Comparison of ENCODE assay signal across 8 cellular contexts in the genomic region with DNA sequence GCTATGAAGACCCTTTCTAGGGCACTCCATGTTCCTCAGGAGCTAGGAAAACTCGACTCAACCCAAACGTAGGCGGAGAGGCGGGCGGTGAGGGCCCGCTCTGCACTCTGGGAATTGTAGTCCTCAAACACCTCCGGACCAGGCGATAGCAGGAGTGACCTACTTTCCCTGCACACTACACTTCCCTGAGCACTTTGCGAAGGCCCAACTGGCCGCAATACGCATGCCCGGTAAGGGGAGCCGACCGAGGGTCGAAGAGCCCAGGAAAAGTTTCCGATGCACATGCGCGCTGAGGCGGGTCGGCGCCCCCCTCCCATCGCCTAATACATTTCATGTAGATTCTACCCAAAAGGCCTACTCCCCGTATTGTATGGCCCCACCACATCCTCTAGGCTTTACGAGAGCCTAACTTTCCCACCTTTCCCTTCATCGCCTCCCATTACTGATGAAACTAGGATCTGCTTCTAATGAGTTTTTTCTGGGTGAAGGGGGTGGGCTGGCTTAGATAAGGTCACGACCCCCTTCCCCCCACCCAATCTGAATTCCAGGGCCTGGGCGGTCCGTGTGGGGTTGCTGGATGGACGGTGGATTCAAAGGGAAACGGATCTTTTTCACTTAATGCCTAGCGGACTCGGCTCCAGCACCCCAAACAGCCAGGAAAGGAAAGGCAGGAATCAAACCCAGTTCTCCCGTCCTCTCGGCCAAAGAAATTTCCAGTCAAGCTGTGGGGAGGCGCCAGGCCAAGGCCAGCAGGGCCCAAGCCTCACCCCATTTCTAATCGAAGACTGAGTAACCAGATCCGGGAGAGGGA. TPM values are rescaled to one million over a fixed set of nuclear protein-coding genes. Genes with fewer than 3 reads are reported as not detected.
DNase-seq lines count a peak whose midpoint lies in the region; ATAC-seq, FAIRE-seq and TF ChIP-seq lines count a peak whose summit lies in the region.

No MANE protein-coding gene starts in this region.

- peak; percentile 98 for FAIRE-seq in G401.6 (lab: Jason Lieb, UNC)

- DNase-seq in HCT116 (ENCODE audit: low read depth, low spot score) (peak; percentile 78), NAMALWA (ENCODE audit: low spot score) (peak; percentile 96), SK-N-SH (peak; percentile 82), germinal center (ENCODE audit: low spot score) (peak; percentile 66)

- H3K4me2 ChIP-seq in HCT116 (ENCODE audit: low read length) (peak overlapping the region; percentile 99), SK-N-SH (peak overlapping the region; percentile 85)

- H3K27me3 ChIP-seq in HCT116 (ENCODE audit: insufficient read depth, low read length) (no peaks in the 10 kb centered on the region), SK-N-SH (ENCODE audit: insufficient read depth) (no peaks in the 10 kb centered on the region), neutrophil (no peaks in the 10 kb centered on the region), subcutaneous abdominal adipose tissue (ENCODE audit: control insufficient read depth in 5 of 5, insufficient read depth in 4 of 5, low read length in 5 of 5) (no peaks in the 10 kb centered on the region)

- H3K9me3 Mint-ChIP-seq in activated naive CD4-positive, alpha-beta T cell treated with anti-CD3 and anti-CD28 coated beads, Interleukin-2, amount 50 U/mL, for 24 hours = no peaks in the 10 kb centered on the region

- TF ChIP-seq CTCF in HCT116 (IDR thresholded peaks at IDR 0.05 in 2 of 3, conservative IDR thresholded peaks at IDR 0.05 in 1 of 3; ENCODE audit: borderline replicate concordance in 1 of 3, insufficient read depth in 1 of 3, low read depth in 2 of 3, low read length in 2 of 3) (no peak), SK-N-SH (IDR thresholded peaks at IDR 0.05) (no peak), neutrophil (IDR thresholded peaks at IDR 0.05) (peak; percentile 30)

- no peak for TF ChIP-seq RAD21 in HCT116 (IDR thresholded peaks at IDR 0.05; ENCODE audit: low read depth)
- TF ChIP-seq RAD21 in SK-N-SH (IDR thresholded peaks at IDR 0.05; ENCODE audit: low read length) = no peak

- H2AFZ ChIP-seq in HCT116 (ENCODE audit: low read depth, low read length, poor library complexity, severe bottlenecking) = no peak overlapping the region
- H2AFZ ChIP-seq in SK-N-SH (ENCODE audit: low read depth) = no peak overlapping the region

- CTCF ChIA-PET in HCT116 (lab: Charles Lee) (interaction anchor here (0.8 kb wide), 1 partner anchor 73 kb away, joined by 5 read pairs; no protein-coding TSS in a partner anchor), SK-N-SH (lab: Yijun Ruan, JAX) (interaction anchor here (1.0 to 1.4 kb wide), 2 partner anchors 41 to 73 kb away, joined by 5 to 6 read pairs; no protein-coding TSS in a partner anchor)

- H3K9ac ChIP-seq in HCT116 (ENCODE audit: low read length) (peak overlapping the region; percentile 96), SK-N-SH (peak overlapping the region; percentile 90), subcutaneous abdominal adipose tissue (ENCODE audit: low read length in 5 of 5) (peak overlapping the region; percentile 86 to 99 (median 97))

- no peak for TF ChIP-seq EP300 in SK-N-SH (IDR thresholded peaks at IDR 0.05; ENCODE audit: borderline replicate concordance in 1 of 2, low read depth in 1 of 2, low read length in 1 of 2)

- H3K4me3 Mint-ChIP-seq in activated naive CD4-positive, alpha-beta T cell treated with anti-CD3 and anti-CD28 coated beads, Interleukin-2, amount 50 U/mL, for 24 hours = peak overlapping the region; percentile 95

- no TSS peak for BruUV-seq in HCT116 (replicated peaks; lab: Mats Ljungman, UMichigan)

- H3K9me3 ChIP-seq in HCT116 (ENCODE audit: control insufficient read depth in 1 of 2, insufficient read depth in 1 of 2, low read depth in 1 of 2, low read length in 2 of 2) (no peaks in the 10 kb centered on the region), SK-N-SH (no peaks in the 10 kb centered on the region), neutrophil (no peaks in the 10 kb centered on the region), subcutaneous abdominal adipose tissue (ENCODE audit: control insufficient read depth in 5 of 5, low read length in 5 of 5) (no peaks in the 10 kb centered on the region)

- peak overlapping the region; percentile 100 for H3K27ac ChIP-seq in HCT116 (ENCODE audit: low read depth, low read length)
- H3K27ac ChIP-seq in SK-N-SH (ENCODE audit: low read depth in 2 of 2, low read length in 1 of 2) = peak overlapping the region; percentile 84 to 85
- peak overlapping the region; percentile 87 for H3K27ac ChIP-seq in neutrophil
- H3K27ac ChIP-seq in subcutaneous abdominal adipose tissue (ENCODE audit: low read depth, low read length) = peak overlapping the region; percentile 99

- POLR2A ChIA-PET in HCT116 (lab: Charles Lee) = interaction anchor here (1.1 to 5.0 kb wide), 2 partner anchors 24 to 158 kb away, joined by 3 to 57 read pairs; a partner anchor contains a TSS
- POLR2A ChIA-PET in SK-N-SH (lab: Yijun Ruan, JAX) = interaction anchor here (1.0 to 3.1 kb wide), 2 partner anchors 24 to 41 kb away, joined by 6 to 15 read pairs; a partner anchor contains a TSS

- peaks cover 3% of the 10 kb centered on the region for H3K36me3 Mint-ChIP-seq in activated naive CD4-positive, alpha-beta T cell treated with anti-CD3 and anti-CD28 coated beads, Interleukin-2, amount 50 U/mL, for 24 hours

- H3K36me3 ChIP-seq in HCT116 (ENCODE audit: control insufficient read depth in 1 of 2, insufficient read depth in 2 of 2, low read length in 2 of 2) (peaks cover 5 to 14% of the 10 kb centered on the region in 2 experiments; a peak in 3 of 4 replicates), SK-N-SH (replicated peaks in 1 of 2; ENCODE audit: control insufficient read depth in 1 of 2, insufficient read depth in 2 of 2, low read length in 1 of 2) (peaks cover 7 to 8% of the 10 kb centered on the region in 2 experiments), neutrophil (no peaks in the 10 kb centered on the region), subcutaneous abdominal adipose tissue (ENCODE audit: control insufficient read depth in 5 of 5, insufficient read depth in 5 of 5, low read length in 5 of 5) (peaks cover 0 to 17% (median 2%) of the 10 kb centered on the region in 5 donors)

- H4K20me1 ChIP-seq in HCT116 (ENCODE audit: insufficient read depth) (no peaks in the 10 kb centered on the region), SK-N-SH (ENCODE audit: insufficient read depth) (peaks cover 24% of the 10 kb centered on the region; the same call in 1 of the 2 replicates)

- RAD21 ChIA-PET in HCT116 (lab: Charles Lee; ENCODE audit: low non-redundant PET in 1 of 2, low total read pairs in 2 of 2, uncharacterized antibody in 2 of 2, unreplicated experiment in 2 of 2) = no interaction called here

- no peaks in the 10 kb centered on the region for H3F3A ChIP-seq in SK-N-SH (replicated peaks; ENCODE audit: insufficient read depth)

- peaks cover 68% of the 10 kb centered on the region for H3K79me2 ChIP-seq in HCT116 (ENCODE audit: insufficient read depth, low read length)
- peaks cover 69% of the 10 kb centered on the region for H3K79me2 ChIP-seq in SK-N-SH (ENCODE audit: insufficient read depth)

- no peaks in the 10 kb centered on the region for H3K27me3 Mint-ChIP-seq in activated naive CD4-positive, alpha-beta T cell treated with anti-CD3 and anti-CD28 coated beads, Interleukin-2, amount 50 U/mL, for 24 hours

- H3K4me1 ChIP-seq in HCT116 (ENCODE audit: control insufficient read depth in 1 of 2, insufficient read depth in 2 of 2, low read length in 2 of 2) (peaks cover 5 to 29% of the 10 kb centered on the region in 2 experiments; a peak in 3 of 4 replicates), SK-N-SH (ENCODE audit: control insufficient read depth in 1 of 2, insufficient read depth in 2 of 2, low read depth in 1 of 2, low read length in 1 of 2) (peaks cover 0 to 5% of the 10 kb centered on the region in 2 experiments; a peak in 2 of 4 replicates), neutrophil (ENCODE audit: control insufficient read depth in 1 of 2, insufficient read depth in 1 of 2, low read depth in 1 of 2, low read length in 1 of 2) (peaks cover 33 to 38% of the 10 kb centered on the region in 2 experiments), subcutaneous abdominal adipose tissue (ENCODE audit: control insufficient read depth in 5 of 5, insufficient read depth in 5 of 5, low read length in 5 of 5) (peaks cover 10 to 72% (median 62%) of the 10 kb centered on the region in 5 donors)

- no peak for TF ChIP-seq POLR2A in HCT116 (IDR thresholded peaks at IDR 0.05; ENCODE audit: borderline replicate concordance, extremely low read depth, insufficient read depth, insufficient read length)

- peak; percentile 44 for ATAC-seq in HCT116

- H3K27ac Mint-ChIP-seq in activated naive CD4-positive, alpha-beta T cell treated with anti-CD3 and anti-CD28 coated beads, Interleukin-2, amount 50 U/mL, for 24 hours = peak overlapping the region; percentile 89

- H3K9me2 ChIP-seq in HCT116 (ENCODE audit: insufficient read depth) = no peaks in the 10 kb centered on the region
- H3K9me2 ChIP-seq in SK-N-SH = no peaks in the 10 kb centered on the region

- peaks cover 15% of the 10 kb centered on the region for H3K4me1 Mint-ChIP-seq in activated naive CD4-positive, alpha-beta T cell treated with anti-CD3 and anti-CD28 coated beads, Interleukin-2, amount 50 U/mL, for 24 hours

- intact Hi-C loops in HCT116 (cut with micrococcal nuclease) = loop anchor here (10.0 kb wide), 1 partner anchor 350 kb away; a partner anchor contains a TSS

- H3K4me3 ChIP-seq in HCT116 (replicated peaks in 1 of 2; ENCODE audit: low read depth in 1 of 2, low read length in 2 of 2) = peak overlapping the region; percentile 93 to 94
- peak overlapping the region; percentile 68 to 74 for H3K4me3 ChIP-seq in SK-N-SH (ENCODE audit: low read depth in 2 of 2, low read length in 1 of 2)
- H3K4me3 ChIP-seq in neutrophil (ENCODE audit: low read depth in 1 of 2, low read length in 1 of 2) = peak overlapping the region; percentile 93 to 94
- H3K4me3 ChIP-seq in subcutaneous abdominal adipose tissue (ENCODE audit: low read depth in 1 of 5, low read length in 5 of 5) = peak overlapping the region; percentile 97 to 99 (median 98)

- WGBS in SK-N-SH (ENCODE audit: low lambda C conversion rate) = under 1% methylated on average over 17 of the region's 37 CpGs

RNA-seq across cellular contexts. Expression of a gene that starts 2.0 kb away (rescaled TPM):
- 55.2 TPM for total RNA-seq in HCT116 (2021; ENCODE audit: unreplicated experiment)
- 36.9 and 39.8 TPM in 2 replicates for polyA plus RNA-seq in HCT116 (2012)
- 6.2 and 8.3 TPM in 2 replicates for polyA plus RNA-seq in SK-N-SH (2012; rRNA removed)
- polyA plus RNA-seq in SK-N-SH (2012; cell fraction: cytosol; rRNA removed) = 5.0 and 7.3 TPM in 2 replicates
- polyA plus RNA-seq in SK-N-SH (2012; cell fraction: nucleus; rRNA removed) = 7.2 and 8.6 TPM in 2 replicates

RNA-seq across cellular contexts. Expression of a gene that starts 23.9 kb away (rescaled TPM):
- total RNA-seq in HCT116 (2021; ENCODE audit: unreplicated experiment) = 86.0 TPM
- polyA plus RNA-seq in HCT116 (2012) = 49.2 and 58.8 TPM in 2 replicates
- polyA plus RNA-seq in SK-N-SH (2012; rRNA removed) = 39.6 and 47.5 TPM in 2 replicates
- polyA plus RNA-seq in SK-N-SH (2012; cell fraction: cytosol; rRNA removed) = 47.1 and 51.5 TPM in 2 replicates
- polyA plus RNA-seq in SK-N-SH (2012; cell fraction: nucleus; rRNA removed) = 7.8 and 15.5 TPM in 2 replicates

RNA-seq across cellular contexts. Expression of a gene that starts 24.4 kb away (rescaled TPM):
- 108 TPM for total RNA-seq in HCT116 (2021; ENCODE audit: unreplicated experiment)
- polyA plus RNA-seq in HCT116 (2012) = 118 and 123 TPM in 2 replicates
- 21.1 and 47.0 TPM in 2 replicates for polyA plus RNA-seq in SK-N-SH (2012; rRNA removed)
- 22.5 and 35.2 TPM in 2 replicates for polyA plus RNA-seq in SK-N-SH (2012; cell fraction: cytosol; rRNA removed)
- 35.9 and 40.9 TPM in 2 replicates for polyA plus RNA-seq in SK-N-SH (2012; cell fraction: nucleus; rRNA removed)

Comparison
In these comparisons a context has a peak if more than half of its experiments do, and no peak if none do; other contexts are left out.
1. Peak in every context shown above with its lines: DNase-seq, ATAC-seq, H3K4me3 ChIP-seq and H3K27ac ChIP-seq.